Comparison of ENCODE assay signal across 2 cellular contexts in genomic region chr1:223815865-223816264, GRCh38.
A peak's percentile ranks its signal among the peaks of the same experiment; 100 is the strongest.
TF ChIP-seq lines count a peak whose summit lies in the region.

No MANE protein-coding gene starts in this region.

TF ChIP-seq in SK-N-SH, 30 proteins besides CTCF, POLR2A, EP300 and RAD21 (continued from another document):
- TF ChIP-seq REST (IDR thresholded peaks at IDR 0.05; ENCODE audit: low read depth, low read length) (no peak), USF1 (IDR thresholded peaks at IDR 0.05; ENCODE audit: borderline replicate concordance, low read depth) (no peak), RCOR1 (IDR thresholded peaks at IDR 0.05; ENCODE audit: low read length) (no peak), SMC3 (IDR thresholded peaks at IDR 0.05; ENCODE audit: low read depth, low read length) (no peak), FOSL2 (IDR thresholded peaks at IDR 0.05; ENCODE audit: borderline replicate concordance, low read depth) (peak; percentile 20; the same call in 1 of the 2 replicates), GABPA (IDR thresholded peaks at IDR 0.05; ENCODE audit: low read depth) (no peak), NFIC (IDR thresholded peaks at IDR 0.05; ENCODE audit: borderline replicate concordance) (no peak), PBX3 (IDR thresholded peaks at IDR 0.05) (peak; percentile 77), CHD2 (IDR thresholded peaks at IDR 0.05; ENCODE audit: low read length, partially characterized antibody) (no peak), FOXJ3 (CRISPR knock-in tag; IDR thresholded peaks at IDR 0.05) (no peak)
TF ChIP-seq in SK-N-SH: peak in this region for 2.

TF ChIP-seq in SK-N-SH treated with all-trans-retinoic acid at 6 μM for 48 hours, 23 proteins besides CTCF, POLR2A, EP300 and RAD21 (continued from another document):
- no peak for TF ChIP-seq PATZ1 (CRISPR knock-in tag; IDR thresholded peaks at IDR 0.05; ENCODE audit: borderline replicate concordance)
- TF ChIP-seq ZNF565 (CRISPR knock-in tag; conservative IDR thresholded peaks at IDR 0.05; ENCODE audit: low read depth): no peak
- TF ChIP-seq RARB (CRISPR knock-in tag; IDR thresholded peaks at IDR 0.05): no peak
